18 cellular contexts compared by ENCODE assay signal in the genomic region with DNA sequence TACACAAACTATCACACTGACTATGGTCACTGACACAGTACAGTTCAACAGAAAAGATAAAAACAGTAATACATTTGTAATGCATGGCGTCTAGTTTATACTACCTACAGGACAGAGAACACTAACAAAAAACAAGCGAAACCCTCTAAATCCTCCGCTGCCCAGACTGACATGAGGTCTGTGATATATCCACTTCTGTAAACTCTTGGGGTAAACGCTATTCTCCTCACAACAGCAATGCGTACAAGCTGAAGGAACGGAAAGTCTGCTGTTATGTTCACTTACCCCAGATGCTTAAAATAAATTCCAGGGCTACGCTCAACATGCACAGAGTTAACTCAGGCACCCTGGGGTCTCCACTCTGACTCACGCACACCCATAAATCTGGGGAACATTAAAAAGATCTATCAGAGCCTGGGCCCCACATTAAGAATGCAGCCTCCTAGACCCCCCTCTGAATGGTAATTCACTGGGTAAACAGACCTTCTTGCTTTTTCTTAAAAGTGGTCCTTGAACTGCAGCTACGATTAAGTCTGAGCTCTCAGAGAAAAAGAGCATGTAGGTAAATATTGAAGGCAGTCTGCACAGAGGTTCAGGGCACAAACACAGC.
A peak's percentile ranks its signal among the peaks of the same experiment; 100 is the strongest.
DNase-seq lines count a peak whose midpoint lies in the region; ATAC-seq and TF ChIP-seq lines count a peak whose summit lies in the region.
"Had no signal": no experiment of that assay in that cellular context is flagged by ENCODE, and none has a peak within 500 bp of the region (broad histone marks: within the 10 kb centered on the region; RNA-seq: fewer than 3 reads in every experiment).

No MANE protein-coding gene starts in this region.

- H3K4me1 ChIP-seq in left ventricle myocardium inferior (peaks cover 96% of the 10 kb centered on the region), esophagus muscularis mucosa (peaks cover 59 to 95% (median 65%) of the 10 kb centered on the region in 4 donors), PC-9 (replicated peaks; ENCODE audit: insufficient read depth) (no peaks in the 10 kb centered on the region)

- no peaks in the 10 kb centered on the region for H3K9me3 Mint-ChIP-seq in progenitor cell of endocrine pancreas (ENCODE audit: low read depth)
- H3K9me3 Mint-ChIP-seq: activated CD4-positive, alpha-beta memory T cell treated with anti-CD3 and anti-CD28 coated beads for 36 hours; activated T-cell treated with anti-CD3 and anti-CD28 coated beads, Interleukin-2, amount 50 U/mL, for 4 hours; CD4-positive, CD25-positive, alpha-beta regulatory T cell; HFFc6 had no signal

- H3K9me3 ChIP-seq in left ventricle myocardium inferior (replicated peaks) (no peaks in the 10 kb centered on the region), esophagus muscularis mucosa (no peaks in the 10 kb centered on the region), PC-9 (ENCODE audit: insufficient read depth, low read depth) (no peaks in the 10 kb centered on the region)
- H3K9me3 ChIP-seq: left lung, suprapubic skin had no signal

- peaks cover 79% of the 10 kb centered on the region for H3K79me2 ChIP-seq in PC-9 (ENCODE audit: low read depth)

- WGBS in esophagus muscularis mucosa: 80% methylated on average over 9 of the region's 9 CpGs

- H3K4me3 Mint-ChIP-seq in progenitor cell of endocrine pancreas (ENCODE audit: low read depth): no peak overlapping the region
- H3K4me3 Mint-ChIP-seq: activated CD4-positive, alpha-beta memory T cell treated with anti-CD3 and anti-CD28 coated beads for 36 hours; activated T-cell treated with anti-CD3 and anti-CD28 coated beads, Interleukin-2, amount 50 U/mL, for 4 hours; CD4-positive, CD25-positive, alpha-beta regulatory T cell; naive B cell had no signal

- peaks cover 23% of the 10 kb centered on the region for H3K36me3 Mint-ChIP-seq in progenitor cell of endocrine pancreas (ENCODE audit: insufficient read depth)
- H3K36me3 Mint-ChIP-seq: activated CD4-positive, alpha-beta memory T cell treated with anti-CD3 and anti-CD28 coated beads for 36 hours; CD4-positive, CD25-positive, alpha-beta regulatory T cell had no signal

- CTCF ChIA-PET in PC-9 (lab: Charles Lee): no interaction called here

- POLR2A ChIA-PET in PC-9 (lab: Charles Lee; ENCODE audit: unreplicated experiment): no interaction called here

- no peak overlapping the region for H2AFZ ChIP-seq in PC-9

- no peaks in the 10 kb centered on the region for H3K36me3 ChIP-seq in left ventricle myocardium inferior
- peaks cover 0 to 3% (median 0%) of the 10 kb centered on the region in 4 donors for H3K36me3 ChIP-seq in esophagus muscularis mucosa
- no peaks in the 10 kb centered on the region for H3K36me3 ChIP-seq in PC-9 (ENCODE audit: low read depth)
- H3K36me3 ChIP-seq: left lung, suprapubic skin had no signal

- no peak for TF ChIP-seq EP300 in esophagus muscularis mucosa (IDR thresholded peaks at IDR 0.05)

- H4K20me1 ChIP-seq in PC-9 (ENCODE audit: insufficient read depth): no peaks in the 10 kb centered on the region

- H3K27ac ChIP-seq in left ventricle myocardium inferior (replicated peaks) (peak overlapping the region; percentile 91), esophagus muscularis mucosa (replicated peaks in 1 of 4) (peak overlapping the region; percentile 12 to 87 (median 58)), PC-9 (no peak overlapping the region)
- H3K27ac ChIP-seq: suprapubic skin had no signal

- H3K27me3 ChIP-seq in left ventricle myocardium inferior (ENCODE audit: low read depth) (no peaks in the 10 kb centered on the region), esophagus muscularis mucosa (no peaks in the 10 kb centered on the region), PC-9 (ENCODE audit: insufficient read depth, low read depth) (no peaks in the 10 kb centered on the region)
- H3K27me3 ChIP-seq: left lung, suprapubic skin had no signal

- ATAC-seq in Right ventricle myocardium inferior: no peak
- ATAC-seq in GM21825 (IDR thresholded peaks at IDR 0.05; ENCODE audit: unreplicated experiment): no peak
- ATAC-seq: activated T-cell treated with anti-CD3 and anti-CD28 coated beads, Interleukin-2, amount 50 U/mL, for 4 hours; left lung had no signal

- TF ChIP-seq CTCF in left ventricle myocardium inferior (IDR thresholded peaks at IDR 0.05; ENCODE audit: borderline replicate concordance) (no peak), esophagus muscularis mucosa (IDR thresholded peaks at IDR 0.05) (no peak), progenitor cell of endocrine pancreas (IDR thresholded peaks at IDR 0.05; ENCODE audit: unreplicated experiment) (no peak), PC-9 (conservative IDR thresholded peaks at IDR 0.05) (no peak)

- DNase-seq in left ventricle myocardium inferior: no peak
- DNase-seq in Right ventricle myocardium inferior (ENCODE audit: missing footprints): no peak
- no peak for DNase-seq in esophagus muscularis mucosa (ENCODE audit: extremely low spot score)
- no peak for DNase-seq in progenitor cell of endocrine pancreas (ENCODE audit: low spot score, unreplicated experiment)
- DNase-seq in PC-9: no peak
- DNase-seq in NCI-H2081 treated with DMSO at 0.1 percent for 48 hours (lab: John Stamatoyannopoulos, UW): no peak
- DNase-seq in NCI-H1694 (lab: John Stamatoyannopoulos, UW): no peak
- DNase-seq: activated CD4-positive, alpha-beta memory T cell treated with anti-CD3 and anti-CD28 coated beads for 36 hours; activated T-cell treated with anti-CD3 and anti-CD28 coated beads, Interleukin-2, amount 50 U/mL, for 4 hours; CD4-positive, CD25-positive, alpha-beta regulatory T cell; HFFc6; MV-4-11; naive B cell; NCI-H2029 treated with DMSO at 0.1 percent for 48 hours; retina had no signal

- no peaks in the 10 kb centered on the region for H3F3A ChIP-seq in PC-9 (ENCODE audit: insufficient read depth, low read depth)

- no peaks in the 10 kb centered on the region for H3K9me2 ChIP-seq in PC-9 (ENCODE audit: insufficient read depth)

- H3K4me2 ChIP-seq in PC-9: no peak overlapping the region

- peak overlapping the region; percentile 81 for H3K27ac Mint-ChIP-seq in progenitor cell of endocrine pancreas
- H3K27ac Mint-ChIP-seq: activated CD4-positive, alpha-beta memory T cell treated with anti-CD3 and anti-CD28 coated beads for 36 hours; CD4-positive, CD25-positive, alpha-beta regulatory T cell had no signal

- H3K4me3 ChIP-seq in left ventricle myocardium inferior: no peak overlapping the region
- no peak overlapping the region for H3K4me3 ChIP-seq in esophagus muscularis mucosa
- H3K4me3 ChIP-seq in PC-9: no peak overlapping the region
- H3K4me3 ChIP-seq: left lung, suprapubic skin had no signal

- H3K4me1 Mint-ChIP-seq in progenitor cell of endocrine pancreas (ENCODE audit: low read depth): peaks cover 64% of the 10 kb centered on the region
- H3K4me1 Mint-ChIP-seq: CD4-positive, CD25-positive, alpha-beta regulatory T cell had no signal

- H3K27me3 Mint-ChIP-seq in progenitor cell of endocrine pancreas: no peaks in the 10 kb centered on the region

- intact Hi-C loops in left ventricle myocardium inferior (cut with micrococcal nuclease): no loop called here
- intact Hi-C loops in Right ventricle myocardium inferior (cut with DNase I): loop anchor here (5.0 kb wide), 1 partner anchor 137 kb away; no protein-coding TSS in a partner anchor
- intact Hi-C loops in esophagus muscularis mucosa (cut with DNase I): loop anchor here (10.0 kb wide), 1 partner anchor 140 kb away; no protein-coding TSS in a partner anchor
- intact Hi-C loops in PC-9 (cut with micrococcal nuclease; ENCODE audit: unreplicated experiment): no loop called here

- TF ChIP-seq POLR2A in esophagus muscularis mucosa (IDR thresholded peaks at IDR 0.05; ENCODE audit: low read depth): no peak

- BruUV-seq in PC-9 (replicated peaks; lab: Mats Ljungman, UMichigan): no TSS peak

Comparison
In these comparisons a context has a peak if more than half of its experiments do, and no peak if none do; other contexts are left out.
1. intact Hi-C loops: an anchor here in Right ventricle myocardium inferior (5.0 kb wide) and esophagus muscularis mucosa (10.0 kb wide); none called in left ventricle myocardium inferior and PC-9.